ENCODE assay signal across 8 cellular contexts in genomic region chr20:36745927-36746659, GRCh38. TPM values are rescaled to one million over a fixed set of nuclear protein-coding genes. Genes with fewer than 3 reads are reported as not detected.
DNase-seq lines count a peak whose midpoint lies in the region; FAIRE-seq and TF ChIP-seq lines count a peak whose summit lies in the region.

Gene NDRG3, minus strand, starts transcription at chr20:36746090. Its CDS starts 24,355 bp downstream, at chr20:36721735.

- H3K9me3 ChIP-seq in Loucy (ENCODE audit: insufficient read depth, low read depth, low read length), result no peaks in the 10 kb centered on the region
- no peaks in the 10 kb centered on the region for H3K9me3 ChIP-seq in neural cell (ENCODE audit: low read length)
- H3K9me3 ChIP-seq in stomach, result no peaks in the 10 kb centered on the region

- FAIRE-seq in H54 (lab: Jason Lieb, UNC), result no peak

- peak within 1 kb of the TSS; percentile 95 for H2AFZ ChIP-seq in Loucy (ENCODE audit: low read length)
- H2AFZ ChIP-seq in neural cell (ENCODE audit: low read depth, low read length), result peak within 1 kb of the TSS; percentile 82

- H3K4me3 ChIP-seq in Loucy (ENCODE audit: low read length, poor library complexity, severe bottlenecking) (peak within 1 kb of the TSS; percentile 92), neural cell (ENCODE audit: low read length) (peak within 1 kb of the TSS; percentile 71), stomach (peak within 1 kb of the TSS; percentile 92 to 99 (median 93))

- peak; percentile 45 for TF ChIP-seq POLR2A in H54 (IDR thresholded peaks at IDR 0.05; ENCODE audit: low read depth, low read length)
- TF ChIP-seq POLR2A in Raji (IDR thresholded peaks at IDR 0.05; ENCODE audit: insufficient read depth, low read depth, low read length), result peak; percentile 79
- TF ChIP-seq POLR2A in stomach (IDR thresholded peaks at IDR 0.05), result no peak

- TF ChIP-seq EP300 in neural cell (conservative IDR thresholded peaks at IDR 0.05; ENCODE audit: poor library complexity, severe bottlenecking) (no peak), stomach (IDR thresholded peaks at IDR 0.05) (no peak)

- peaks cover 4% of the 10 kb centered on the region; the same call in 1 of the 2 replicates for H3K79me2 ChIP-seq in Loucy (ENCODE audit: insufficient read depth, low read length)
- peaks cover 4% of the 10 kb centered on the region for H3K79me2 ChIP-seq in neural cell (replicated peaks; ENCODE audit: insufficient read depth, low read length)

- H3K9ac ChIP-seq in Loucy (ENCODE audit: low read depth, low read length, poor library complexity, severe bottlenecking) (peak within 1 kb of the TSS; percentile 70), neural cell (ENCODE audit: low read length) (peak within 1 kb of the TSS; percentile 75)

- H4K20me1 ChIP-seq in Loucy (ENCODE audit: insufficient read depth, low read length, poor library complexity, severe bottlenecking), result no peaks in the 10 kb centered on the region
- H4K20me1 ChIP-seq in neural cell (ENCODE audit: insufficient read depth), result no peaks in the 10 kb centered on the region

- TF ChIP-seq RAD21 in neural cell (conservative IDR thresholded peaks at IDR 0.05), result no peak

- H3K4me1 ChIP-seq in Loucy (ENCODE audit: insufficient read depth, low read length, poor library complexity, severe bottlenecking), result peaks cover 31% of the 10 kb centered on the region
- H3K4me1 ChIP-seq in stomach, result peaks cover 10 to 23% (median 16%) of the 10 kb centered on the region in 4 donors

- H3K27ac ChIP-seq in neural cell (ENCODE audit: low read length) (peak within 1 kb of the TSS; percentile 57), stomach (peak within 1 kb of the TSS; percentile 54 to 86 (median 73))

- WGBS in stomach, 5 donors, result 3 to 10% (median 4%) methylated on average over 11 to 62 of the region's 63 CpGs

- H3K4me2 ChIP-seq in Loucy (ENCODE audit: low read depth, low read length, poor library complexity, severe bottlenecking), result peak within 1 kb of the TSS; percentile 100
- peak within 1 kb of the TSS; percentile 65 for H3K4me2 ChIP-seq in neural cell (ENCODE audit: low read length)

- TF ChIP-seq CTCF in Loucy (conservative IDR thresholded peaks at IDR 0.05; ENCODE audit: low read length) (no peak), neural cell (IDR thresholded peaks at IDR 0.05; ENCODE audit: poor library complexity, severe bottlenecking) (no peak), stomach (IDR thresholded peaks at IDR 0.05) (peak in 1 of 7 experiments; percentile 34)

- intact Hi-C loops in stomach (cut with DNase I; ENCODE audit: low total_unique reads), result no loop called here

- H3K36me3 ChIP-seq in Loucy (ENCODE audit: insufficient read depth, low read length) (no peaks in the 10 kb centered on the region), neural cell (ENCODE audit: insufficient read depth, low read length) (no peaks in the 10 kb centered on the region), stomach (peaks cover 0 to 3% (median 0%) of the 10 kb centered on the region in 4 donors)

- DNase-seq in ELR (ENCODE audit: low read depth) (peak; percentile 97), H54 (ENCODE audit: insufficient read length, low spot score) (peak; percentile 98), fibroblast of the conjunctiva (ENCODE audit: low read depth) (peak; percentile 88), stomach (peak; percentile 96)
- peak; percentile 91 for DNase-seq in activated effector memory CD4-positive, alpha-beta T cell treated with Interleukin-2 at 50 U/mL for 16 hours

- H3K27me3 ChIP-seq in Loucy (ENCODE audit: insufficient read depth, low read length, poor library complexity, severe bottlenecking) (no peaks in the 10 kb centered on the region), neural cell (ENCODE audit: insufficient read depth, low read depth, low read length) (no peaks in the 10 kb centered on the region), stomach (no peaks in the 10 kb centered on the region)

- H3K9me2 ChIP-seq in Loucy (replicated peaks; ENCODE audit: low read depth, low read length) (no peaks in the 10 kb centered on the region), neural cell (ENCODE audit: insufficient read depth, low read length) (no peaks in the 10 kb centered on the region)

- peaks cover 3% of the 10 kb centered on the region; the same call in 1 of the 2 replicates for H3F3A ChIP-seq in Loucy (ENCODE audit: low read depth)
- no peaks in the 10 kb centered on the region for H3F3A ChIP-seq in neural cell (ENCODE audit: insufficient read depth, low read length, poor library complexity, severe bottlenecking)

TF ChIP-seq in neural cell, 6 proteins besides CTCF, POLR2A, EP300 and RAD21:
- TF ChIP-seq POLR2AphosphoS5 (IDR thresholded peaks at IDR 0.05) (peak; percentile 45), MXI1 (conservative IDR thresholded peaks at IDR 0.05; ENCODE audit: poor library complexity, severe bottlenecking) (peak; percentile 41), EZH2 (IDR thresholded peaks at IDR 0.05; ENCODE audit: borderline replicate concordance, insufficient read depth, low read length, poor library complexity, severe bottlenecking) (no peak), TAF1 (IDR thresholded peaks at IDR 0.05; ENCODE audit: low read depth) (no peak)

RNA-seq across cellular contexts. Expression of gene NDRG3, which starts in this region (rescaled TPM):
- polyA plus RNA-seq in neural cell (53.7 and 61.0 TPM in 2 replicates), stomach (10 to 100 TPM; 14.6 to 21.7 (median 16.1) TPM)
- 49.2 and 50.1 TPM in 2 replicates for polyA minus RNA-seq in neural cell
- 10 to 100 TPM in 1 of 5 donors, 1 to 10 TPM in 4; 5.8 to 91.6 (median 7.6) TPM for total RNA-seq in stomach

Comparison
In these comparisons a context has a peak if more than half of its experiments do, and no peak if none do; other contexts are left out.
1. Peak in every context shown above with its lines: DNase-seq, H3K4me3 ChIP-seq and H3K27ac ChIP-seq.
2. POLR2A ChIP-seq: peak in H54 (single experiment) and Raji (single experiment); none in stomach (0 of 4).